27 cellular contexts compared by ENCODE assay signal in genomic region chr2:21996339-21996738, GRCh38.
"Had no signal": no experiment of that assay in that cellular context is flagged by ENCODE, and none has a peak within 500 bp of the region (broad histone marks: within the 10 kb centered on the region; RNA-seq: fewer than 3 reads in every experiment).

No MANE protein-coding gene starts in this region.

- FAIRE-seq: colon, endometrium, endothelial cell of umbilical vein, frontal cortex had no signal

- H3K4me3 ChIP-seq: colonic mucosa, coronary artery, dorsolateral prefrontal cortex, esophagus muscularis mucosa, esophagus squamous epithelium, gastrocnemius medialis, gastroesophageal sphincter, heart right ventricle had no signal

- DNase-seq: colonic mucosa; cortex of kidney; dermis blood vessel endothelial cell; dorsolateral prefrontal cortex; effector CD4-positive, alpha-beta T cell; effector CD8-positive, alpha-beta T cell; effector memory CD4-positive, alpha-beta T cell; effector memory CD8-positive, alpha-beta T cell; endodermal cell; erythroblast; esophagus squamous epithelium; foreskin fibroblast; foreskin keratinocyte; foreskin melanocyte; gastrocnemius medialis; glutamatergic neuron; head of caudate nucleus; heart right ventricle had no signal

- H3K27ac ChIP-seq: colonic mucosa, coronary artery, dorsolateral prefrontal cortex, epithelial cell of prostate, esophagus muscularis mucosa, esophagus squamous epithelium, foreskin keratinocyte, gastrocnemius medialis, gastroesophageal sphincter, heart right ventricle had no signal

- H3K27me3 ChIP-seq: colonic mucosa, esophagus muscularis mucosa, esophagus squamous epithelium, foreskin keratinocyte, gastrocnemius medialis, gastroesophageal sphincter, heart right ventricle had no signal

- H3K4me1 ChIP-seq: colonic mucosa, esophagus muscularis mucosa, esophagus squamous epithelium, foreskin keratinocyte, gastrocnemius medialis, gastroesophageal sphincter, heart right ventricle had no signal

- ATAC-seq: effector memory CD8-positive, alpha-beta T cell; esophagus mucosa; foreskin keratinocyte; gastrocnemius medialis; gastroesophageal sphincter; heart right ventricle had no signal

- H3K36me3 ChIP-seq: colonic mucosa, esophagus muscularis mucosa, esophagus squamous epithelium, gastrocnemius medialis, gastroesophageal sphincter, heart right ventricle had no signal

- H3K9me3 ChIP-seq: colonic mucosa had no signal
